1 cellular context compared by ENCODE assay signal in the genomic region with DNA sequence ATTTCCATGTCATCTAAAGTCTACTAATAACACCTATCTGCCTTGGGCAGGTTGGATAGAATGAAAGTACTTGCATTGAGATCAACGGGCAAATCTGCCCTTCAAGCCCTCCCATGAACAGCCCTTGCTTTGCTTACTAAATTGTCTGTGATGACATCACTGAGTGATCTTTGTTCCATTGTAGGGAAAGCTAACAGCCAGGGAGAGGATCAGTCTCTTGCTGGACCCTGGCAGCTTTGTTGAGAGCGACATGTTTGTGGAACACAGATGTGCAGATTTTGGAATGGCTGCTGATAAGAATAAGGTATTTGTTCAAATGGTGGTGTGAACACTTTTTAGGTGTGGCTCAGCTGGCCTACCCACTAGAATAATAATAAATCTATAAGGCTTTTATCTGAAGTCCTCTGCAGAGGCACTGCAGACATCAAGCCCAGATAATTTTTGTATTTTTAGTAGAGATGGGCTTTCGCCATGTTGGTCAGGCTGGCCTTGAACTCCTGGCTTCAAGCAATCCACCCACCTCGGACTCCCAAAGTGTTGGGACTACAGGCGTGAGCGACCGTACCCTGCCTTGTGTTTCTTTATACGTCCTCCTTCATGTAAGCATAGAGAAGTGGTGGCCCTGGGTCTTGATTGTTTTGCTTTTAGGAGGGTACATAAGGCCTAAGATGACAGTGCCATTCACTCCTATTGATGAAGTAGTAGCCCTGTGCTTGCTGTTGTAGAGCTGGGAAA.
TF ChIP-seq lines count a peak whose summit lies in the region.

No MANE protein-coding gene starts in this region.

TF ChIP-seq in HepG2, 621 proteins besides CTCF, POLR2A, EP300 and RAD21 (continued from another document and continues in another):
- TF ChIP-seq SMYD3 (CRISPR knock-in tag; IDR thresholded peaks at IDR 0.05) = 0 out of 2 replicates have a peak, but pooled peaks have one; percentile 39
- TF ChIP-seq HOXA3 (CRISPR knock-in tag; IDR thresholded peaks at IDR 0.05) = peak; percentile 94
- no peak for TF ChIP-seq NFE2 (CRISPR knock-in tag; IDR thresholded peaks at IDR 0.05)
- TF ChIP-seq ZNF768 (CRISPR knock-in tag; IDR thresholded peaks at IDR 0.05) = no peak
- no peak for TF ChIP-seq MEF2D (CRISPR knock-in tag; IDR thresholded peaks at IDR 0.05)
- peak; percentile 41 for TF ChIP-seq PHF5A (CRISPR knock-in tag; IDR thresholded peaks at IDR 0.05; ENCODE audit: low read depth, unreplicated experiment)
- TF ChIP-seq THAP11 (CRISPR knock-in tag; IDR thresholded peaks at IDR 0.05) = peak; percentile 28; the same call in 1 of the 2 replicates
- TF ChIP-seq, protein P1, sequence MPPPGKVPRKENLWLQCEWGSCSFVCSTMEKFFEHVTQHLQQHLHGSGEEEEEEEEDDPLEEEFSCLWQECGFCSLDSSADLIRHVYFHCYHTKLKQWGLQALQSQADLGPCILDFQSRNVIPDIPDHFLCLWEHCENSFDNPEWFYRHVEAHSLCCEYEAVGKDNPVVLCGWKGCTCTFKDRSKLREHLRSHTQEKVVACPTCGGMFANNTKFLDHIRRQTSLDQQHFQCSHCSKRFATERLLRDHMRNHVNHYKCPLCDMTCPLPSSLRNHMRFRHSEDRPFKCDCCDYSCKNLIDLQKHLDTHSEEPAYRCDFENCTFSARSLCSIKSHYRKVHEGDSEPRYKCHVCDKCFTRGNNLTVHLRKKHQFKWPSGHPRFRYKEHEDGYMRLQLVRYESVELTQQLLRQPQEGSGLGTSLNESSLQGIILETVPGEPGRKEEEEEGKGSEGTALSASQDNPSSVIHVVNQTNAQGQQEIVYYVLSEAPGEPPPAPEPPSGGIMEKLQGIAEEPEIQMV (CRISPR knock-in tag; IDR thresholded peaks at IDR 0.05; ENCODE audit: low read depth) = 0 out of 2 replicates have a peak, but pooled peaks have one; percentile 14
- TF ChIP-seq, protein P2, sequence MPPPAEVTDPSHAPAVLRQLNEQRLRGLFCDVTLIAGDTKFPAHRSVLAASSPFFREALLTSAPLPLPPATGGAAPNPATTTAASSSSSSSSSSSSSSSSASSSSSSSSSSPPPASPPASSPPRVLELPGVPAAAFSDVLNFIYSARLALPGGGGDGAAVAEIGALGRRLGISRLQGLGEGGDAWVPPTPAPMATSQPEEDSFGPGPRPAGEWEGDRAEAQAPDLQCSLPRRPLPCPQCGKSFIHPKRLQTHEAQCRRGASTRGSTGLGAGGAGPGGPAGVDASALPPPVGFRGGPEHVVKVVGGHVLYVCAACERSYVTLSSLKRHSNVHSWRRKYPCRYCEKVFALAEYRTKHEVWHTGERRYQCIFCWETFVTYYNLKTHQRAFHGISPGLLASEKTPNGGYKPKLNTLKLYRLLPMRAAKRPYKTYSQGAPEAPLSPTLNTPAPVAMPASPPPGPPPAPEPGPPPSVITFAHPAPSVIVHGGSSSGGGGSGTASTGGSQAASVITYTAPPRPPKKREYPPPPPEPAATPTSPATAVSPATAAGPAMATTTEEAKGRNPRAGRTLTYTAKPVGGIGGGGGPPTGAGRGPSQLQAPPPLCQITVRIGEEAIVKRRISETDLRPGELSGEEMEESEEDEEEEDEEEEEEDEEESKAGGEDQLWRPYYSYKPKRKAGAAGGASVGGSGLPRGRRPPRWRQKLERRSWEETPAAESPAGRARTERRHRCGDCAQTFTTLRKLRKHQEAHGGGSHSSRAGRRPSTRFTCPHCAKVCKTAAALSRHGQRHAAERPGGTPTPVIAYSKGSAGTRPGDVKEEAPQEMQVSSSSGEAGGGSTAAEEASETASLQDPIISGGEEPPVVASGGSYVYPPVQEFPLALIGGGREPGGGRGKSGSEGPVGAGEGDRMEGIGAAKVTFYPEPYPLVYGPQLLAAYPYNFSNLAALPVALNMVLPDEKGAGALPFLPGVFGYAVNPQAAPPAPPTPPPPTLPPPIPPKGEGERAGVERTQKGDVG (CRISPR knock-in tag; IDR thresholded peaks at IDR 0.05; ENCODE audit: borderline replicate concordance) = 0 out of 2 replicates have a peak, but pooled peaks have one; percentile 61
- TF ChIP-seq EZH2 (conservative IDR thresholded peaks at IDR 0.05; ENCODE audit: low read depth, low read length) = no peak
- TF ChIP-seq ZSCAN9 (CRISPR knock-in tag; IDR thresholded peaks at IDR 0.05; ENCODE audit: borderline replicate concordance) = peak; percentile 57; the same call in 1 of the 2 replicates
- peak; percentile 20; the same call in 1 of the 2 replicates for TF ChIP-seq ISL2 (CRISPR knock-in tag; IDR thresholded peaks at IDR 0.05)
- peak; percentile 51; the same call in 1 of the 2 replicates for TF ChIP-seq REPIN1 (CRISPR knock-in tag; IDR thresholded peaks at IDR 0.05; ENCODE audit: borderline replicate concordance, low read depth)
- no peak for TF ChIP-seq ISX (CRISPR knock-in tag; conservative IDR thresholded peaks at IDR 0.05)
- TF ChIP-seq, protein P3, sequence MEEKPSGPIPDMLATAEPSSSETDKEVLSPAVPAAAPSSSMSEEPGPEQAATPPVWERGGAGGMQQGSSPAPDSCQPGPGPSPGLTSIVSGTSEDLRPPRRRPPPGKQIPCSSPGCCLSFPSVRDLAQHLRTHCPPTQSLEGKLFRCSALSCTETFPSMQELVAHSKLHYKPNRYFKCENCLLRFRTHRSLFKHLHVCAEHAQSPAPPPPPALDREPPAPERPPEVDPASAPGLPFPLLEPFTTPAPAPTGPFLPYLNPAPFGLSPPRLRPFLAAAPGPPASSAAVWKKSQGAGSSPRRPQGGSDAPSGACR (CRISPR knock-in tag; IDR thresholded peaks at IDR 0.05) = 0 out of 2 replicates have a peak, but pooled peaks have one; percentile 64
- TF ChIP-seq HNRNPLL (IDR thresholded peaks at IDR 0.05; ENCODE audit: low read depth, low read length, poor library complexity, severe bottlenecking) = no peak
- TF ChIP-seq RCOR2 (CRISPR knock-in tag; IDR thresholded peaks at IDR 0.05) = peak; percentile 62; the same call in 1 of the 2 replicates
- no peak for TF ChIP-seq KLF15 (CRISPR knock-in tag; IDR thresholded peaks at IDR 0.05; ENCODE audit: borderline replicate concordance)
- TF ChIP-seq SMC3 (IDR thresholded peaks at IDR 0.05; ENCODE audit: low read length) = peak; percentile 36; the same call in 1 of the 2 replicates
- TF ChIP-seq FOXA3 (CRISPR knock-in tag; IDR thresholded peaks at IDR 0.05) = peak; percentile 78
- 0 out of 2 replicates have a peak, but pooled peaks have one; percentile 57 for TF ChIP-seq ZNF557 (CRISPR knock-in tag; IDR thresholded peaks at IDR 0.05)
- TF ChIP-seq SP5 (CRISPR knock-in tag; IDR thresholded peaks at IDR 0.05; ENCODE audit: borderline replicate concordance, low read depth) = no peak
- 0 out of 2 replicates have a peak, but pooled peaks have one; percentile 51 for TF ChIP-seq KLF12 (CRISPR knock-in tag; IDR thresholded peaks at IDR 0.05; ENCODE audit: borderline replicate concordance)
- no peak for TF ChIP-seq SPEN (CRISPR knock-in tag; IDR thresholded peaks at IDR 0.05; ENCODE audit: low read depth)
- TF ChIP-seq FOXJ3 (CRISPR knock-in tag; IDR thresholded peaks at IDR 0.05; ENCODE audit: borderline replicate concordance) = peak; percentile 64; the same call in 1 of the 2 replicates
- no peak for TF ChIP-seq SIN3A (IDR thresholded peaks at IDR 0.05; ENCODE audit: borderline replicate concordance, low read depth, low read length)
- TF ChIP-seq ZNF558 (CRISPR knock-in tag; IDR thresholded peaks at IDR 0.05; ENCODE audit: borderline replicate concordance) = no peak
- no peak for TF ChIP-seq NR2F2 (IDR thresholded peaks at IDR 0.05; ENCODE audit: borderline replicate concordance, low read depth)
- TF ChIP-seq ZKSCAN8 (CRISPR knock-in tag; IDR thresholded peaks at IDR 0.05; ENCODE audit: borderline replicate concordance) = 0 out of 2 replicates have a peak, but pooled peaks have one; percentile 39
- no peak for TF ChIP-seq EEA1 (CRISPR knock-in tag; IDR thresholded peaks at IDR 0.05; ENCODE audit: borderline replicate concordance)
- TF ChIP-seq ZMAT3 (CRISPR knock-in tag; conservative IDR thresholded peaks at IDR 0.05) = 0 out of 2 replicates have a peak, but pooled peaks have one; percentile 47
- TF ChIP-seq FOXC1 (CRISPR knock-in tag; IDR thresholded peaks at IDR 0.05; ENCODE audit: borderline replicate concordance) = no peak
- TF ChIP-seq ZNF44 (CRISPR knock-in tag; IDR thresholded peaks at IDR 0.05) = no peak
- peak; percentile 71; the same call in 1 of the 2 replicates for TF ChIP-seq EHMT2 (IDR thresholded peaks at IDR 0.05; ENCODE audit: borderline replicate concordance, low read depth, low read length)
- TF ChIP-seq ASH2L (IDR thresholded peaks at IDR 0.05; ENCODE audit: insufficient read length, low read depth, low read length) = peak; percentile 21
- TF ChIP-seq, protein P4, sequence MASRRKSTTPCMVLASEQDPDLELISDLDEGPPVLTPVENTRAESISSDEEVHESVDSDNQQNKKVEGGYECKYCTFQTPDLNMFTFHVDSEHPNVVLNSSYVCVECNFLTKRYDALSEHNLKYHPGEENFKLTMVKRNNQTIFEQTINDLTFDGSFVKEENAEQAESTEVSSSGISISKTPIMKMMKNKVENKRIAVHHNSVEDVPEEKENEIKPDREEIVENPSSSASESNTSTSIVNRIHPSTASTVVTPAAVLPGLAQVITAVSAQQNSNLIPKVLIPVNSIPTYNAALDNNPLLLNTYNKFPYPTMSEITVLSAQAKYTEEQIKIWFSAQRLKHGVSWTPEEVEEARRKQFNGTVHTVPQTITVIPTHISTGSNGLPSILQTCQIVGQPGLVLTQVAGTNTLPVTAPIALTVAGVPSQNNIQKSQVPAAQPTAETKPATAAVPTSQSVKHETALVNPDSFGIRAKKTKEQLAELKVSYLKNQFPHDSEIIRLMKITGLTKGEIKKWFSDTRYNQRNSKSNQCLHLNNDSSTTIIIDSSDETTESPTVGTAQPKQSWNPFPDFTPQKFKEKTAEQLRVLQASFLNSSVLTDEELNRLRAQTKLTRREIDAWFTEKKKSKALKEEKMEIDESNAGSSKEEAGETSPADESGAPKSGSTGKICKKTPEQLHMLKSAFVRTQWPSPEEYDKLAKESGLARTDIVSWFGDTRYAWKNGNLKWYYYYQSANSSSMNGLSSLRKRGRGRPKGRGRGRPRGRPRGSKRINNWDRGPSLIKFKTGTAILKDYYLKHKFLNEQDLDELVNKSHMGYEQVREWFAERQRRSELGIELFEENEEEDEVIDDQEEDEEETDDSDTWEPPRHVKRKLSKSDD (CRISPR knock-in tag; IDR thresholded peaks at IDR 0.05; ENCODE audit: low read depth) = peak; percentile 57; the same call in 1 of the 2 replicates
- TF ChIP-seq, protein P5, sequence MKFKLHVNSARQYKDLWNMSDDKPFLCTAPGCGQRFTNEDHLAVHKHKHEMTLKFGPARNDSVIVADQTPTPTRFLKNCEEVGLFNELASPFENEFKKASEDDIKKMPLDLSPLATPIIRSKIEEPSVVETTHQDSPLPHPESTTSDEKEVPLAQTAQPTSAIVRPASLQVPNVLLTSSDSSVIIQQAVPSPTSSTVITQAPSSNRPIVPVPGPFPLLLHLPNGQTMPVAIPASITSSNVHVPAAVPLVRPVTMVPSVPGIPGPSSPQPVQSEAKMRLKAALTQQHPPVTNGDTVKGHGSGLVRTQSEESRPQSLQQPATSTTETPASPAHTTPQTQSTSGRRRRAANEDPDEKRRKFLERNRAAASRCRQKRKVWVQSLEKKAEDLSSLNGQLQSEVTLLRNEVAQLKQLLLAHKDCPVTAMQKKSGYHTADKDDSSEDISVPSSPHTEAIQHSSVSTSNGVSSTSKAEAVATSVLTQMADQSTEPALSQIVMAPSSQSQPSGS (CRISPR knock-in tag; IDR thresholded peaks at IDR 0.05) = peak; percentile 97
- TF ChIP-seq, protein P6, sequence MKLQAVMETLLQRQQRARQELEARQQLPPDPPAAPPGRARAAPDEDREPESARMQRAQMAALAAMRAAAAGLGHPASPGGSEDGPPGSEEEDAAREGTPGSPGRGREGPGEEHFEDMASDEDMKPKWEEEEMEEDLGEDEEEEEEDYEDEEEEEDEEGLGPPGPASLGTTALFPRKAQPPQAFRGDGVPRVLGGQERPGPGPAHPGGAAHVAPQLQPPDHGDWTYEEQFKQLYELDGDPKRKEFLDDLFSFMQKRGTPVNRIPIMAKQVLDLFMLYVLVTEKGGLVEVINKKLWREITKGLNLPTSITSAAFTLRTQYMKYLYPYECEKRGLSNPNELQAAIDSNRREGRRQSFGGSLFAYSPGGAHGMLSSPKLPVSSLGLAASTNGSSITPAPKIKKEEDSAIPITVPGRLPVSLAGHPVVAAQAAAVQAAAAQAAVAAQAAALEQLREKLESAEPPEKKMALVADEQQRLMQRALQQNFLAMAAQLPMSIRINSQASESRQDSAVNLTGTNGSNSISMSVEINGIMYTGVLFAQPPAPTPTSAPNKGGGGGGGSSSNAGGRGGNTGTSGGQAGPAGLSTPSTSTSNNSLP (IDR thresholded peaks at IDR 0.05; ENCODE audit: low read depth, low read length) = peak; percentile 55; the same call in 1 of the 2 replicates
- TF ChIP-seq ZNF232 (CRISPR knock-in tag; IDR thresholded peaks at IDR 0.05; ENCODE audit: borderline replicate concordance) = peak; percentile 77
- TF ChIP-seq, protein P7, sequence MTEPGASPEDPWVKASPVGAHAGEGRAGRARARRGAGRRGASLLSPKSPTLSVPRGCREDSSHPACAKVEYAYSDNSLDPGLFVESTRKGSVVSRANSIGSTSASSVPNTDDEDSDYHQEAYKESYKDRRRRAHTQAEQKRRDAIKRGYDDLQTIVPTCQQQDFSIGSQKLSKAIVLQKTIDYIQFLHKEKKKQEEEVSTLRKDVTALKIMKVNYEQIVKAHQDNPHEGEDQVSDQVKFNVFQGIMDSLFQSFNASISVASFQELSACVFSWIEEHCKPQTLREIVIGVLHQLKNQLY (CRISPR knock-in tag; IDR thresholded peaks at IDR 0.05) = no peak
- TF ChIP-seq ZNF782 (CRISPR knock-in tag; IDR thresholded peaks at IDR 0.05; ENCODE audit: borderline replicate concordance) = no peak
- TF ChIP-seq, protein P8, sequence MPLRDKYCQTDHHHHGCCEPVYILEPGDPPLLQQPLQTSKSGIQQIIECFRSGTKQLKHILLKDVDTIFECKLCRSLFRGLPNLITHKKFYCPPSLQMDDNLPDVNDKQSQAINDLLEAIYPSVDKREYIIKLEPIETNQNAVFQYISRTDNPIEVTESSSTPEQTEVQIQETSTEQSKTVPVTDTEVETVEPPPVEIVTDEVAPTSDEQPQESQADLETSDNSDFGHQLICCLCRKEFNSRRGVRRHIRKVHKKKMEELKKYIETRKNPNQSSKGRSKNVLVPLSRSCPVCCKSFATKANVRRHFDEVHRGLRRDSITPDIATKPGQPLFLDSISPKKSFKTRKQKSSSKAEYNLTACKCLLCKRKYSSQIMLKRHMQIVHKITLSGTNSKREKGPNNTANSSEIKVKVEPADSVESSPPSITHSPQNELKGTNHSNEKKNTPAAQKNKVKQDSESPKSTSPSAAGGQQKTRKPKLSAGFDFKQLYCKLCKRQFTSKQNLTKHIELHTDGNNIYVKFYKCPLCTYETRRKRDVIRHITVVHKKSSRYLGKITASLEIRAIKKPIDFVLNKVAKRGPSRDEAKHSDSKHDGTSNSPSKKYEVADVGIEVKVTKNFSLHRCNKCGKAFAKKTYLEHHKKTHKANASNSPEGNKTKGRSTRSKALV (CRISPR knock-in tag; IDR thresholded peaks at IDR 0.05) = 0 out of 2 replicates have a peak, but pooled peaks have one; percentile 53
- TF ChIP-seq IKZF1 (IDR thresholded peaks at IDR 0.05) = no peak
- TF ChIP-seq SAP130 (CRISPR knock-in tag; IDR thresholded peaks at IDR 0.05; ENCODE audit: low read depth) = peak; percentile 81
- peak; percentile 31; the same call in 1 of the 2 replicates for TF ChIP-seq ZMYM2 (CRISPR knock-in tag; IDR thresholded peaks at IDR 0.05)
- TF ChIP-seq MED1 (CRISPR knock-in tag; IDR thresholded peaks at IDR 0.05) = peak; percentile 54; the same call in 1 of the 2 replicates
- no peak for TF ChIP-seq ZSCAN31 (CRISPR knock-in tag; IDR thresholded peaks at IDR 0.05; ENCODE audit: low read depth)
- 0 out of 2 replicates have a peak, but pooled peaks have one; percentile 34 for TF ChIP-seq KMT2B (CRISPR knock-in tag; IDR thresholded peaks at IDR 0.05)
- peak; percentile 37; the same call in 1 of the 2 replicates for TF ChIP-seq HMG20A (CRISPR knock-in tag; IDR thresholded peaks at IDR 0.05; ENCODE audit: borderline replicate concordance)
- TF ChIP-seq POLR2G (IDR thresholded peaks at IDR 0.05; ENCODE audit: low read depth, low read length) = 0 out of 2 replicates have a peak, but pooled peaks have one; percentile 34
